In genomic region chr4:61500883-61501282, GRCh38 we compare ENCODE assay signal across 16 cellular contexts.
DNase-seq lines count a peak whose midpoint lies in the region; TF ChIP-seq lines count a peak whose summit lies in the region.
"Had no signal": no experiment of that assay in that cellular context is flagged by ENCODE, and none has a peak within 500 bp of the region (broad histone marks: within the 10 kb centered on the region; RNA-seq: fewer than 3 reads in every experiment).

No MANE protein-coding gene starts in this region.

- H3K36me3 ChIP-seq in mammary epithelial cell (ENCODE audit: insufficient read depth, low read length) (no peaks in the 10 kb centered on the region), spleen (no peaks in the 10 kb centered on the region), transverse colon (no peaks in the 10 kb centered on the region)

- TF ChIP-seq CTCF in mammary epithelial cell (conservative IDR thresholded peaks at IDR 0.05 in 1 of 2, IDR thresholded peaks at IDR 0.05 in 1 of 2; ENCODE audit: extremely low read depth in 1 of 2, insufficient read depth in 1 of 2, low read depth in 1 of 2, low read length in 2 of 2) = peak; percentile 23 to 55
- no peak for TF ChIP-seq CTCF in spleen (IDR thresholded peaks at IDR 0.05 in 8 of 11, conservative IDR thresholded peaks at IDR 0.05 in 3 of 11)
- TF ChIP-seq CTCF in transverse colon (IDR thresholded peaks at IDR 0.05) = no peak

- no TSS peak for BruUV-seq in mammary epithelial cell (replicated peaks; lab: Mats Ljungman, UMichigan)

- no peak overlapping the region for H3K9ac ChIP-seq in mammary epithelial cell (ENCODE audit: insufficient read depth, low read length)

- in situ Hi-C loops in mammary epithelial cell (cut with MboI; ENCODE audit: low sequenced_read_pairs in 2 of 2) = no loop called here
- in situ Hi-C loops in transverse colon (cut with MboI; ENCODE audit: low pct_ligation_motif_present in 1 of 4, low pct_unique_long_range_greater_than_20kb in 1 of 4, low sequenced_read_pairs in 3 of 4) = no loop called here

- H4K20me1 ChIP-seq in mammary epithelial cell (ENCODE audit: insufficient read depth, low read length) = no peaks in the 10 kb centered on the region

- H3K27me3 ChIP-seq in mammary epithelial cell (ENCODE audit: insufficient read depth, low read length) (no peaks in the 10 kb centered on the region), spleen (replicated peaks in 1 of 7) (no peaks in the 10 kb centered on the region), transverse colon (no peaks in the 10 kb centered on the region)

- H3K4me1 ChIP-seq in mammary epithelial cell (ENCODE audit: insufficient read depth, low read length) (no peaks in the 10 kb centered on the region), spleen (no peaks in the 10 kb centered on the region), transverse colon (no peaks in the 10 kb centered on the region)

- H3K4me3 ChIP-seq in mammary epithelial cell (replicated peaks in 1 of 3; ENCODE audit: insufficient read depth in 1 of 3, low read depth in 2 of 3, low read length in 3 of 3) (no peak overlapping the region), spleen (no peak overlapping the region), transverse colon (no peak overlapping the region)

- CTCF ChIA-PET in mammary epithelial cell (lab: Charles Lee; ENCODE audit: low non-redundant PET) = interaction anchor here (0.6 to 0.7 kb wide), 3 partner anchors 57 to 300 kb away, joined by 3 read pairs; no protein-coding TSS in a partner anchor

- peak; percentile 10 for DNase-seq in D341Med (ENCODE audit: low spot score)
- peak; percentile 7 for DNase-seq in NCI-H2171 (lab: John Stamatoyannopoulos, UW)
- peak; percentile 34 for DNase-seq in mammary epithelial cell
- peak; percentile 6 for DNase-seq in left kidney (ENCODE audit: low read depth, low spot score)
- no peak for DNase-seq in NCI-H187 (lab: John Stamatoyannopoulos, UW)
- DNase-seq in spleen = no peak
- no peak for DNase-seq in transverse colon
- no peak for DNase-seq in SKM-1 treated with dmso at 0.1 percent for 144 hours (lab: John Stamatoyannopoulos, UW; ENCODE audit: unreplicated experiment)
- DNase-seq: activated B cell treated with CpG ODN at 0.5 μM for 24 hours; activated T-cell treated with anti-CD3 and anti-CD28 coated beads for 4 hours; CD4-positive, alpha-beta memory T cell; erythroblast; naive thymus-derived CD4-positive, alpha-beta T cell; NCI-H1930; Right ventricle myocardium superior; stimulated activated CD4-positive, alpha-beta T cell treated with anti-CD3 and anti-CD28 coated beads, Interleukin-12 subunit alpha, Interleukin-12 subunit beta, amount 100 ng/mL, for 4 hours had no signal

- H2AFZ ChIP-seq in mammary epithelial cell (ENCODE audit: low read depth, low read length) = no peak overlapping the region

- no peak for TF ChIP-seq EP300 in transverse colon (IDR thresholded peaks at IDR 0.05; ENCODE audit: low read depth)

- intact Hi-C loops in mammary epithelial cell (cut with micrococcal nuclease) (loop anchor here (2.0 kb wide), 1 partner anchor 300 kb away; the partner anchor contains the start of gene ADGRL3), spleen (cut with DNase I; ENCODE audit: low total_unique reads) (no loop called here), transverse colon (cut with DNase I; ENCODE audit: low total_unique reads) (no loop called here)

- TF ChIP-seq POLR2A in spleen (IDR thresholded peaks at IDR 0.05) (no peak), transverse colon (IDR thresholded peaks at IDR 0.05) (no peak)

- no peaks in the 10 kb centered on the region for H3K9me3 ChIP-seq in mammary epithelial cell (replicated peaks; ENCODE audit: insufficient read depth, low read length)
- peaks cover 0 to 5% (median 0%) of the 10 kb centered on the region in 8 donors for H3K9me3 ChIP-seq in spleen
- no peaks in the 10 kb centered on the region for H3K9me3 ChIP-seq in transverse colon

- H3K4me2 ChIP-seq in mammary epithelial cell (ENCODE audit: insufficient read depth, low read depth, low read length) = no peak overlapping the region

- dilution Hi-C loops in mammary epithelial cell (cut with HindIII; ENCODE audit: low sequenced_read_pairs) = no loop called here

- no peak overlapping the region for H3K27ac ChIP-seq in mammary epithelial cell (ENCODE audit: insufficient read depth, low read depth, low read length)
- H3K27ac ChIP-seq in spleen = no peak overlapping the region
- no peak overlapping the region for H3K27ac ChIP-seq in transverse colon

- no peaks in the 10 kb centered on the region for H3K79me2 ChIP-seq in mammary epithelial cell (ENCODE audit: insufficient read depth, low read length)

Comparison
In these comparisons a context has a peak if more than half of its experiments do, and no peak if none do; other contexts are left out.
1. DNase-seq: peak in D341Med (single experiment), NCI-H2171 (single experiment), mammary epithelial cell (single experiment) and left kidney (single experiment); none in NCI-H187 (0 of 2), spleen (single experiment), transverse colon (single experiment) and SKM-1 treated with dmso at 0.1 percent for 144 hours (single experiment).
2. CTCF ChIP-seq: peak in mammary epithelial cell (2 of 2); none in spleen (0 of 11) and transverse colon (0 of 5).